ENCODE assay signal across 8 cellular contexts in genomic region chrX:13473666-13474516, GRCh38.
DNase-seq lines count a peak whose midpoint lies in the region; ATAC-seq and TF ChIP-seq lines count a peak whose summit lies in the region.

No MANE protein-coding gene starts in this region.

- H3K9me3 ChIP-seq in left lung: no peaks in the 10 kb centered on the region
- H3K9me3 ChIP-seq in aorta (ENCODE audit: control insufficient read depth, low read length): no peaks in the 10 kb centered on the region

- ATAC-seq in GM18907 (IDR thresholded peaks at IDR 0.05; ENCODE audit: unreplicated experiment) (peak; percentile 69), HG02840 (IDR thresholded peaks at IDR 0.05; ENCODE audit: low FRiP score, unreplicated experiment) (peak; percentile 84), left lung (no peak), aorta (ENCODE audit: low FRiP score) (no peak)
- peak; percentile 51 to 54 for ATAC-seq in activated T-cell treated with anti-CD3 and anti-CD28 coated beads, Interleukin-2, amount 50 U/mL, for 72 hours (replicated peaks in 1 of 2)

- no peaks in the 10 kb centered on the region for H3K9me3 Mint-ChIP-seq in activated T-cell treated with anti-CD3 and anti-CD28 coated beads, Interleukin-2, amount 50 U/mL, for 72 hours

- peak overlapping the region; percentile 95 for H3K27ac Mint-ChIP-seq in activated T-cell treated with anti-CD3 and anti-CD28 coated beads, Interleukin-2, amount 50 U/mL, for 72 hours

- H3K4me1 Mint-ChIP-seq in activated T-cell treated with anti-CD3 and anti-CD28 coated beads, Interleukin-2, amount 50 U/mL, for 72 hours (ENCODE audit: low read depth): peaks cover 12% of the 10 kb centered on the region

- no peak overlapping the region for H3K4me3 ChIP-seq in left lung
- no peak overlapping the region for H3K4me3 ChIP-seq in aorta (ENCODE audit: low read length in 2 of 2)

- H3K27me3 ChIP-seq in left lung (no peaks in the 10 kb centered on the region), aorta (ENCODE audit: control insufficient read depth in 1 of 2, insufficient read depth in 2 of 2, low read length in 1 of 2) (no peaks in the 10 kb centered on the region)

- peak overlapping the region; percentile 35 to 48 for H3K27ac ChIP-seq in left lung
- H3K27ac ChIP-seq in aorta (ENCODE audit: low read depth in 1 of 2, low read length in 2 of 2): peak overlapping the region; percentile 1 to 70

- H3K36me3 ChIP-seq in left lung (no peaks in the 10 kb centered on the region), aorta (ENCODE audit: control insufficient read depth in 1 of 2, insufficient read depth in 2 of 2, low read length in 1 of 2) (no peaks in the 10 kb centered on the region)

- peaks cover 20% of the 10 kb centered on the region for H3K27me3 Mint-ChIP-seq in activated T-cell treated with anti-CD3 and anti-CD28 coated beads, Interleukin-2, amount 50 U/mL, for 72 hours (ENCODE audit: low read depth)

- H3K4me1 ChIP-seq in left lung (no peaks in the 10 kb centered on the region), aorta (ENCODE audit: control insufficient read depth in 1 of 2, insufficient read depth in 2 of 2, low read length in 2 of 2) (no peaks in the 10 kb centered on the region)

- H3K4me3 Mint-ChIP-seq in activated T-cell treated with anti-CD3 and anti-CD28 coated beads, Interleukin-2, amount 50 U/mL, for 72 hours: peak overlapping the region; percentile 69 to 94

- DNase-seq in activated T-cell treated with anti-CD3 and anti-CD28 coated beads, Interleukin-2, amount 50 U/mL, for 72 hours: peak; percentile 2 to 7
- no peak for DNase-seq in left lung
- DNase-seq in aorta: no peak
- DNase-seq in SKM-1 treated with dmso at 0.1 percent for 144 hours (lab: John Stamatoyannopoulos, UW; ENCODE audit: unreplicated experiment): no peak
- DNase-seq in middle frontal gyrus (ENCODE audit: extremely low spot score, low spot score): no peak
- DNase-seq in stimulated activated CD4-positive, alpha-beta T cell treated with anti-CD3 and anti-CD28 coated beads, Interleukin-2, amount 100 ng/mL, for 48 hours: no peak

- intact Hi-C loops in left lung (cut with DNase I): no loop called here
- intact Hi-C loops in aorta (cut with DNase I): loop anchor here in 1 of 2 donors (10.0 kb wide), 2 partner anchors 99 to 249 kb away; no protein-coding TSS in a partner anchor

- WGBS in aorta, 2 donors: 30 to 52% methylated on average over 9 of the region's 9 CpGs

- no peaks in the 10 kb centered on the region for H3K36me3 Mint-ChIP-seq in activated T-cell treated with anti-CD3 and anti-CD28 coated beads, Interleukin-2, amount 50 U/mL, for 72 hours (ENCODE audit: insufficient read depth in 2 of 2)

- TF ChIP-seq CTCF in left lung (IDR thresholded peaks at IDR 0.05): no peak

Comparison
In these comparisons a context has a peak if more than half of its experiments do, and no peak if none do; other contexts are left out.
1. ATAC-seq: peak in GM18907 (single experiment), HG02840 (single experiment) and activated T-cell treated with anti-CD3 and anti-CD28 coated beads, Interleukin-2, amount 50 U/mL, for 72 hours (2 of 2); none in left lung (single experiment) and aorta (single experiment).
2. DNase-seq: peak in activated T-cell treated with anti-CD3 and anti-CD28 coated beads, Interleukin-2, amount 50 U/mL, for 72 hours (2 of 2); none in left lung (0 of 2), aorta (0 of 2), SKM-1 treated with dmso at 0.1 percent for 144 hours (single experiment), middle frontal gyrus (single experiment) and stimulated activated CD4-positive, alpha-beta T cell treated with anti-CD3 and anti-CD28 coated beads, Interleukin-2, amount 100 ng/mL, for 48 hours (0 of 2).